ENCODE assay signal across 12 cellular contexts in genomic region chr1:53195211-53195909, GRCh38. TPM values are rescaled to one million over a fixed set of nuclear protein-coding genes. Genes with fewer than 3 reads are reported as not detected.
DNase-seq lines count a peak whose midpoint lies in the region; ATAC-seq, FAIRE-seq and TF ChIP-seq lines count a peak whose summit lies in the region.
"Had no signal": no experiment of that assay in that cellular context is flagged by ENCODE, and none has a peak within 500 bp of the region (broad histone marks: within the 10 kb centered on the region; RNA-seq: fewer than 3 reads in every experiment).

No MANE protein-coding gene starts in this region.

- TF ChIP-seq CTCF in GM23338 (conservative IDR thresholded peaks at IDR 0.05; ENCODE audit: low read depth in 2 of 2) (no peak), WTC11 (IDR thresholded peaks at IDR 0.05) (no peak), kidney (IDR thresholded peaks at IDR 0.05; ENCODE audit: borderline replicate concordance, extremely low read depth, insufficient read depth) (no peak), gastrocnemius medialis (IDR thresholded peaks at IDR 0.05 in 4 of 5, conservative IDR thresholded peaks at IDR 0.05 in 1 of 5) (no peak)

- H2AFZ ChIP-seq in GM23338: peak overlapping the region; percentile 35

- H3K9me3 ChIP-seq in kidney (ENCODE audit: control insufficient read depth in 1 of 2, low read length in 2 of 2) (no peaks in the 10 kb centered on the region), gastrocnemius medialis (no peaks in the 10 kb centered on the region)
- H3K9me3 ChIP-seq: SJCRH30 had no signal

- H3K27me3 ChIP-seq in GM23338 (ENCODE audit: insufficient read depth): peaks cover 4% of the 10 kb centered on the region; the same call in 1 of the 2 replicates
- no peaks in the 10 kb centered on the region for H3K27me3 ChIP-seq in gastrocnemius medialis
- H3K27me3 ChIP-seq: SJCRH30 had no signal

- H3K9me3 Mint-ChIP-seq in GM23338 (no peaks in the 10 kb centered on the region; the same call in 1 of the 3 replicates), WTC11 (no peaks in the 10 kb centered on the region)

- no peak overlapping the region for H3K9ac ChIP-seq in kidney (ENCODE audit: low read length in 2 of 2)

- H3K4me1 Mint-ChIP-seq in GM23338 (peaks cover 24% of the 10 kb centered on the region), WTC11 (peaks cover 24% of the 10 kb centered on the region)

- ATAC-seq in GM23338 (no peak), WTC11 (no peak), gastrocnemius medialis (no peak), GM21526 (IDR thresholded peaks at IDR 0.05; ENCODE audit: low FRiP score, unreplicated experiment) (no peak)

- H3K36me3 ChIP-seq in GM23338 (ENCODE audit: insufficient read depth) (no peaks in the 10 kb centered on the region), kidney (ENCODE audit: control insufficient read depth in 1 of 2, insufficient read depth in 2 of 2, low read length in 2 of 2) (no peaks in the 10 kb centered on the region), gastrocnemius medialis (no peaks in the 10 kb centered on the region)
- H3K36me3 ChIP-seq: SJCRH30 had no signal

- POLR2A ChIA-PET in WTC11 (lab: Charles Lee): no interaction called here

- H3K4me3 Mint-ChIP-seq in GM23338 (no peak overlapping the region; the same call in 2 of the 3 replicates), WTC11 (peak overlapping the region; percentile 93; the same call in 1 of the 2 replicates)

- no peaks in the 10 kb centered on the region for H3K9me2 ChIP-seq in GM23338 (ENCODE audit: insufficient read depth)

- peaks cover 11% of the 10 kb centered on the region for H3K4me1 ChIP-seq in GM23338 (ENCODE audit: insufficient read depth)
- peaks cover 9 to 18% of the 10 kb centered on the region in 2 donors for H3K4me1 ChIP-seq in kidney (ENCODE audit: control insufficient read depth in 1 of 2, insufficient read depth in 1 of 2, low read depth in 1 of 2, low read length in 2 of 2)
- H3K4me1 ChIP-seq in gastrocnemius medialis: peaks cover 27 to 30% of the 10 kb centered on the region in 2 donors

- H3K4me2 ChIP-seq in GM23338: peak overlapping the region; percentile 54

- intact Hi-C loops in kidney (cut with DNase I): no loop called here
- intact Hi-C loops in gastrocnemius medialis (cut with DNase I; ENCODE audit: low total_unique reads): loop anchor here (5.0 kb wide), 1 partner anchor 752 kb away; the partner anchor contains the start of genes IFT25 and LRRC42

- DNase-seq in GM23338 (ENCODE audit: low spot score): no peak
- no peak for DNase-seq in WTC11 (ENCODE audit: low spot score)
- DNase-seq in kidney: no peak
- no peak for DNase-seq in gastrocnemius medialis
- no peak for DNase-seq in DMS153 treated with DMSO at 0.1 percent for 48 hours (lab: John Stamatoyannopoulos, UW; ENCODE audit: unreplicated experiment)
- no peak for DNase-seq in NCI-H774 (lab: John Stamatoyannopoulos, UW)
- no peak for DNase-seq in SHP77 treated with DMSO at 0.1 percent for 48 hours (lab: John Stamatoyannopoulos, UW)
- DNase-seq: stimulated activated naive CD4-positive, alpha-beta T cell treated with Interleukin-2 at 50 U/mL for 16 hours had no signal

- FAIRE-seq in kidney (lab: Jason Lieb, UNC): no peak
- FAIRE-seq: colon, small intestine had no signal

- no peak for TF ChIP-seq POLR2A in gastrocnemius medialis (IDR thresholded peaks at IDR 0.05)

- in situ Hi-C loops in gastrocnemius medialis (cut with MboI; ENCODE audit: low sequenced_read_pairs in 4 of 4): loop anchor here in 3 of 4 donors (25.0 kb wide), 2 partner anchors 283 to 483 kb away; partner anchors contain the start of gene ECHDC2 (in 2 of the 3)

- H3K27ac Mint-ChIP-seq in GM23338: no peak overlapping the region
- H3K27ac Mint-ChIP-seq in WTC11: no peak overlapping the region

- peaks cover 8% of the 10 kb centered on the region for H3K79me2 ChIP-seq in GM23338 (replicated peaks; ENCODE audit: insufficient read depth)

- H3K27me3 Mint-ChIP-seq in GM23338 (ENCODE audit: insufficient read depth, low read depth, poor library complexity) (peaks cover 17% of the 10 kb centered on the region), WTC11 (ENCODE audit: low read depth) (peaks cover 23% of the 10 kb centered on the region)

- CTCF ChIA-PET in WTC11 (lab: Charles Lee): interaction anchor here (1.0 to 2.4 kb wide), 5 partner anchors 9 to 290 kb away, joined by 3 to 13 read pairs (median 4); no protein-coding TSS in a partner anchor

- H3K36me3 Mint-ChIP-seq in GM23338 (ENCODE audit: low read depth): peaks cover 3% of the 10 kb centered on the region; the same call in 1 of the 3 replicates
- H3K36me3 Mint-ChIP-seq in WTC11: no peaks in the 10 kb centered on the region

- no peaks in the 10 kb centered on the region for H3F3A ChIP-seq in GM23338 (replicated peaks; ENCODE audit: low read depth)

- H4K20me1 ChIP-seq in GM23338 (replicated peaks; ENCODE audit: insufficient read depth): no peaks in the 10 kb centered on the region

- H3K27ac ChIP-seq in GM23338 (ENCODE audit: low read depth) (no peak overlapping the region), kidney (ENCODE audit: low read depth in 2 of 2, low read length in 2 of 2) (peak overlapping the region; percentile 8 to 97), gastrocnemius medialis (peak overlapping the region; percentile 88 to 98 (median 96))

- H3K4me3 ChIP-seq in GM23338 (peak overlapping the region; percentile 94; the same call in 1 of the 2 replicates), kidney (ENCODE audit: low read length in 2 of 2) (peak overlapping the region in 1 of 2 donors; percentile 21), gastrocnemius medialis (no peak overlapping the region)

TF ChIP-seq in WTC11, 78 proteins besides CTCF, POLR2A, EP300 and RAD21 (continues in another document):
- TF ChIP-seq MXD4 (CRISPR knock-in tag; IDR thresholded peaks at IDR 0.05; ENCODE audit: borderline replicate concordance) (no peak), HMGXB4 (CRISPR knock-in tag; IDR thresholded peaks at IDR 0.05) (no peak), JUN (CRISPR knock-in tag; IDR thresholded peaks at IDR 0.05) (no peak), KAT7 (CRISPR knock-in tag; IDR thresholded peaks at IDR 0.05; ENCODE audit: borderline replicate concordance) (no peak), ATF2 (CRISPR knock-in tag; IDR thresholded peaks at IDR 0.05; ENCODE audit: borderline replicate concordance, low read depth) (no peak), CBFB (CRISPR knock-in tag; IDR thresholded peaks at IDR 0.05; ENCODE audit: low read depth) (no peak), ZNF263 (CRISPR knock-in tag; IDR thresholded peaks at IDR 0.05; ENCODE audit: low read depth) (no peak)

RNA-seq across cellular contexts. Expression of gene CPT2, which starts 1.3 kb away (rescaled TPM):
- total RNA-seq in GM23338 (2014; rRNA removed; shearing (Covaris generic)): 30.6 and 30.9 TPM in 2 replicates
- polyA plus RNA-seq in GM23338 (2016; fragmentation: Nextera tagmentation; extraction: Ambion mirVana) (9.6 and 11.2 TPM in 2 replicates), kidney (ENCODE audit: insufficient read depth, low read depth, low replicate concordance) (57.7 TPM)
- total RNA-seq in WTC11 (2021) (30.3 to 33.7 TPM (median 31.8 TPM) in 3 replicates), kidney (24.2 TPM), gastrocnemius medialis (10 to 100 TPM; 13.3 to 30.6 (median 26.6) TPM)

RNA-seq across cellular contexts. Expression of gene CZIB, which starts 25.1 kb away (rescaled TPM):
- total RNA-seq in GM23338 (2014; rRNA removed; shearing (Covaris generic)): 39.5 and 59.8 TPM in 2 replicates
- 74.7 and 84.1 TPM in 2 replicates for polyA plus RNA-seq in GM23338 (2016; fragmentation: Nextera tagmentation; extraction: Ambion mirVana)
- 41.6 to 48.6 TPM (median 47.6 TPM) in 3 replicates for total RNA-seq in WTC11 (2021)
- total RNA-seq in kidney: 54.1 TPM
- 76.5 TPM for polyA plus RNA-seq in kidney (ENCODE audit: insufficient read depth, low read depth, low replicate concordance)
- total RNA-seq in gastrocnemius medialis: 10 to 100 TPM; 38.3 to 51.4 (median 44.9) TPM

RNA-seq across cellular contexts. Expression of gene MAGOH, which starts 43.0 kb away (rescaled TPM):
- total RNA-seq in GM23338 (2014; rRNA removed; shearing (Covaris generic)): 79.3 and 110 TPM in 2 replicates
- polyA plus RNA-seq in GM23338 (2016; fragmentation: Nextera tagmentation; extraction: Ambion mirVana) (181 and 185 TPM in 2 replicates), kidney (ENCODE audit: insufficient read depth, low read depth, low replicate concordance) (64.6 TPM)
- total RNA-seq in WTC11 (2021) (57.8 to 58.4 TPM (median 57.9 TPM) in 3 replicates), kidney (39.4 TPM), gastrocnemius medialis (10 to 100 TPM; 12.9 to 34.3 (median 19.8) TPM)

RNA-seq across cellular contexts. Expression of gene SLC1A7, which starts 52.9 kb away (rescaled TPM):
- total RNA-seq in GM23338 (2014; rRNA removed; shearing (Covaris generic)): not detected in 2 replicates
- not detected in 2 replicates for polyA plus RNA-seq in GM23338 (2016; fragmentation: Nextera tagmentation; extraction: Ambion mirVana)
- total RNA-seq in WTC11 (2021): 0.07 to 0.14 TPM in 2 of 3 replicates, not detected in the other
- total RNA-seq in kidney: not detected
- polyA plus RNA-seq in kidney (ENCODE audit: insufficient read depth, low read depth, low replicate concordance): 1.0 TPM
- 1 to 10 TPM in 1 of 4 donors, under 1 TPM in 2, not detected in 1; 0.24 to 1.1 (median 0.25) TPM for total RNA-seq in gastrocnemius medialis
